Comparison of ENCODE assay signal across 17 cellular contexts in the genomic region with DNA sequence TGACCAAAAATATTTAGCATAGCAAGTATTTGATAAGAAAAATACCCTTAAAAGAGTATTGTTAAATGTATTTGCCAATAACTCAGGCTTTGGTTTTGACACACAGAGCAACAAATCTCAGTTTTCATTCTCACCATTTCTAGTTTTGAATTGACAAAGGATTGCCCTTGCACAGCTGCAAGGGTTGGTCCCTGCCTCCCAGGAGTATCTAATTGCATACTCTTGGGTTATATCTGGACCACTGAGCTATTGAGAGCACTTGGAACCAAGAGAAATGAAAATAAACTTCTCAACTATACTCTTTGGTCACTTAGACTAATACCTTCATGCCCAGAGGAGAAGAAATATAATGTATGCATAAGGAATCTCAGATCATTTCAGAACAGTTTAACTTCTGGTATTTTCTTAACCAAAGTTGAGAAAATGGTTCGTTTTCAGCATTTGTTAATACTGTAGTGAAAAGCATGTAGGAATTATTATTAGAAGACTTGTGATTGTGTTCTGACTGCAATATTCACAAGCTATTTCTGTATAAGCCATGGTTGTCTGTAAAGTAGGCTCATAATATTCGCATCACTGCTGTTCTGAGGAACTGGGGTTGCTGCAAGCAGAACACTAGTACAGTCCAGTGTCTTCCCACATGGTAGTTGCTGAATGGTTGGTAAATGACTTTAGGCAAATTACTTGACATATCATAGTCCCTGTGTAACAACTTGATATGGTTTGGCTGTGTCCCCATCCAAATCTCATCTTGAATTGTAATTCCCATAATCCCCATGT. TPM values are rescaled to one million over a fixed set of nuclear protein-coding genes. Genes with fewer than 3 reads are reported as not detected.
DNase-seq lines count a peak whose midpoint lies in the region; ATAC-seq and TF ChIP-seq lines count a peak whose summit lies in the region.
"Had no signal": no experiment of that assay in that cellular context is flagged by ENCODE, and none has a peak within 500 bp of the region (broad histone marks: within the 10 kb centered on the region; RNA-seq: fewer than 3 reads in every experiment).

No MANE protein-coding gene starts in this region.

- H3K36me3 ChIP-seq in CD4-positive, CD25-positive, alpha-beta regulatory T cell (ENCODE audit: control insufficient read depth, insufficient read depth, low read length): peaks cover 47% of the 10 kb centered on the region

- H3K9me3 ChIP-seq in CD4-positive, CD25-positive, alpha-beta regulatory T cell (ENCODE audit: control insufficient read depth in 2 of 2, low read length in 2 of 2): no peaks in the 10 kb centered on the region

- H3K4me3 Mint-ChIP-seq in CD4-positive, CD25-positive, alpha-beta regulatory T cell: peak overlapping the region in 1 of 4 donors; percentile 23
- H3K4me3 Mint-ChIP-seq: activated T-cell treated with anti-CD3 and anti-CD28 coated beads, Interleukin-2, amount 50 U/mL, for 72 hours; type B pancreatic cell had no signal

- no peak overlapping the region for H3K27ac ChIP-seq in CD4-positive, CD25-positive, alpha-beta regulatory T cell (ENCODE audit: insufficient read depth, low read length, poor library complexity, severe bottlenecking)
- H3K27ac ChIP-seq: coronary artery had no signal

- ATAC-seq in CD4-positive, CD25-positive, alpha-beta regulatory T cell (ENCODE audit: low read depth in 2 of 2): no peak
- ATAC-seq in GM18867 (IDR thresholded peaks at IDR 0.05; ENCODE audit: unreplicated experiment) (peak; percentile 50), HG02852 (IDR thresholded peaks at IDR 0.05; ENCODE audit: unreplicated experiment) (peak; percentile 70)

- peaks cover 0 to 1% (median 0%) of the 10 kb centered on the region in 7 donors for H3K9me3 Mint-ChIP-seq in CD4-positive, CD25-positive, alpha-beta regulatory T cell
- H3K9me3 Mint-ChIP-seq: activated T-cell treated with anti-CD3 and anti-CD28 coated beads, Interleukin-2, amount 50 U/mL, for 72 hours; type B pancreatic cell had no signal

- peaks cover 16 to 37% (median 34%) of the 10 kb centered on the region in 4 donors for H3K4me1 Mint-ChIP-seq in CD4-positive, CD25-positive, alpha-beta regulatory T cell

- in situ Hi-C loops in astrocyte of the spinal cord (cut with HindIII; ENCODE audit: low sequenced_read_pairs): no loop called here

- no peaks in the 10 kb centered on the region for H3K27me3 Mint-ChIP-seq in CD4-positive, CD25-positive, alpha-beta regulatory T cell
- H3K27me3 Mint-ChIP-seq: type B pancreatic cell had no signal

- TF ChIP-seq CTCF in astrocyte of the spinal cord (IDR thresholded peaks at IDR 0.05; ENCODE audit: low read depth, low read length): no peak

- DNase-seq in CD4-positive, CD25-positive, alpha-beta regulatory T cell: no peak
- DNase-seq in astrocyte of the spinal cord (ENCODE audit: low read depth, low spot score) (peak; percentile 25), NCI-H1105 (lab: John Stamatoyannopoulos, UW) (no peak), KG1 (lab: John Stamatoyannopoulos, UW) (no peak), middle frontal gyrus (ENCODE audit: extremely low spot score, low spot score) (no peak)
- no peak for DNase-seq in stimulated activated CD4-positive, alpha-beta T cell treated with anti-CD3 and anti-CD28 coated beads, Interleukin-4, amount 100 ng/mL, for 4 hours
- DNase-seq: activated CD4-positive, alpha-beta T cell treated with anti-CD3 and anti-CD28 coated beads for 4 hours; activated T-cell treated with anti-CD3 and anti-CD28 coated beads, Interleukin-2, amount 50 U/mL, for 72 hours; amniotic stem cell; NCI-H1092; NCI-H510A; RPMI8226; stimulated activated CD4-positive, alpha-beta T cell treated with anti-CD3 and anti-CD28 coated beads, Interleukin-2, amount 100 ng/mL, for 24 hours had no signal

- no peaks in the 10 kb centered on the region for H3K27me3 ChIP-seq in CD4-positive, CD25-positive, alpha-beta regulatory T cell (ENCODE audit: control insufficient read depth, insufficient read depth, low read length)

- no peak overlapping the region for H3K4me3 ChIP-seq in CD4-positive, CD25-positive, alpha-beta regulatory T cell (ENCODE audit: low read depth, low read length)
- no peak overlapping the region for H3K4me3 ChIP-seq in astrocyte of the spinal cord (ENCODE audit: low read depth, low read length)
- H3K4me3 ChIP-seq: coronary artery had no signal

- H3K36me3 Mint-ChIP-seq in CD4-positive, CD25-positive, alpha-beta regulatory T cell: peaks cover 46% of the 10 kb centered on the region

- no peaks in the 10 kb centered on the region for H3K4me1 ChIP-seq in CD4-positive, CD25-positive, alpha-beta regulatory T cell (ENCODE audit: control insufficient read depth, insufficient read depth, low read length, poor library complexity, severe bottlenecking)

- peak overlapping the region in 2 of 3 donors; percentile 33 to 69 for H3K27ac Mint-ChIP-seq in CD4-positive, CD25-positive, alpha-beta regulatory T cell
- H3K27ac Mint-ChIP-seq: activated T-cell treated with anti-CD3 and anti-CD28 coated beads, Interleukin-2, amount 50 U/mL, for 72 hours; type B pancreatic cell had no signal

RNA-seq across cellular contexts. Expression of a gene that starts 7.9 kb away (rescaled TPM):
- total RNA-seq in CD4-positive, CD25-positive, alpha-beta regulatory T cell: 46.4 TPM
- 10 to 100 TPM in 1 of 4 donors, 1 to 10 TPM in 3; 7.2 to 11.0 (median 8.4) TPM for polyA plus RNA-seq in CD4-positive, CD25-positive, alpha-beta regulatory T cell

RNA-seq across cellular contexts. Expression of a gene that starts 8.2 kb away (rescaled TPM):
- total RNA-seq in CD4-positive, CD25-positive, alpha-beta regulatory T cell: 16.8 TPM
- 10 to 100 TPM; 15.7 to 24.6 (median 20.1) TPM for polyA plus RNA-seq in CD4-positive, CD25-positive, alpha-beta regulatory T cell

Comparison
In these comparisons a context has a peak if more than half of its experiments do, and no peak if none do; other contexts are left out.
1. ATAC-seq: peak in GM18867 (single experiment) and HG02852 (single experiment); none in CD4-positive, CD25-positive, alpha-beta regulatory T cell (0 of 2).